In genomic region chr9:114405294-114406034, GRCh38 we compare ENCODE assay signal across 9 cellular contexts. TPM values are rescaled to one million over a fixed set of nuclear protein-coding genes. Genes with fewer than 3 reads are reported as not detected.
DNase-seq lines count a peak whose midpoint lies in the region; ATAC-seq and TF ChIP-seq lines count a peak whose summit lies in the region.
"Had no signal": no experiment of that assay in that cellular context is flagged by ENCODE, and none has a peak within 500 bp of the region (broad histone marks: within the 10 kb centered on the region; RNA-seq: fewer than 3 reads in every experiment).

No MANE protein-coding gene starts in this region.

- no peak overlapping the region for H4K8ac ChIP-seq in mesendoderm (ENCODE audit: low read depth, low read length)

- peaks cover 0 to 4% (median 0%) of the 10 kb centered on the region in 3 donors for H3K36me3 Mint-ChIP-seq in CD8-positive, alpha-beta memory T cell
- H3K36me3 Mint-ChIP-seq in activated CD8-positive, alpha-beta T cell treated with anti-CD3 and anti-CD28 coated beads for 36 hours (ENCODE audit: low read depth), result no peaks in the 10 kb centered on the region

- peak; percentile 67 to 85 (median 72) for DNase-seq in CD8-positive, alpha-beta memory T cell
- DNase-seq in NCI-H748 treated with DMSO at 0.1 percent for 48 hours (lab: John Stamatoyannopoulos, UW) (peak; percentile 67), mesendoderm (peak; percentile 90)
- peak; percentile 88 for DNase-seq in activated CD8-positive, alpha-beta T cell treated with anti-CD3 and anti-CD28 coated beads for 36 hours
- DNase-seq in effector memory CD4-positive, alpha-beta T cell, result peak; percentile 60 to 70 (median 60)
- peak; percentile 40 to 54 for DNase-seq in stimulated activated CD8-positive, alpha-beta memory T cell treated with anti-CD3 and anti-CD28 coated beads, Interleukin-7, amount 100 ng/mL, for 1 hour (ENCODE audit: low read depth in 2 of 2)

- intact Hi-C loops in activated CD8-positive, alpha-beta T cell treated with anti-CD3 and anti-CD28 coated beads for 36 hours (cut with micrococcal nuclease), result loop anchor here (2.0 to 5.0 kb wide), 3 partner anchors 47 to 247 kb away; partner anchors contain the start of gene WHRN

- no peak overlapping the region for H3K4me3 ChIP-seq in CD8-positive, alpha-beta memory T cell (ENCODE audit: low read length)
- H3K4me3 ChIP-seq in effector memory CD4-positive, alpha-beta T cell (ENCODE audit: insufficient read depth, low read depth, low read length, poor library complexity, severe bottlenecking), result no peak overlapping the region
- H3K4me3 ChIP-seq in mesendoderm (ENCODE audit: low read length), result no peak overlapping the region

- H3K36me3 ChIP-seq in CD8-positive, alpha-beta memory T cell (ENCODE audit: insufficient read depth, low read length), result no peaks in the 10 kb centered on the region
- H3K36me3 ChIP-seq in effector memory CD4-positive, alpha-beta T cell (ENCODE audit: control insufficient read depth, insufficient read depth, low read length), result no peaks in the 10 kb centered on the region
- no peaks in the 10 kb centered on the region for H3K36me3 ChIP-seq in mesendoderm (ENCODE audit: control insufficient read depth, insufficient read depth, low read length)

- H3K79me1 ChIP-seq in mesendoderm (ENCODE audit: low read length), result no peaks in the 10 kb centered on the region

- no peak overlapping the region for H4K5ac ChIP-seq in mesendoderm (ENCODE audit: low read length)

- H3K27me3 ChIP-seq in CD8-positive, alpha-beta memory T cell (ENCODE audit: insufficient read depth, low read length, poor library complexity, severe bottlenecking), result no peaks in the 10 kb centered on the region
- no peaks in the 10 kb centered on the region for H3K27me3 ChIP-seq in effector memory CD4-positive, alpha-beta T cell (replicated peaks; ENCODE audit: control insufficient read depth, insufficient read depth, low read length, poor library complexity, severe bottlenecking)
- H3K27me3 ChIP-seq in mesendoderm (ENCODE audit: insufficient read depth, low read length, poor library complexity), result no peaks in the 10 kb centered on the region

- H3K27me3 Mint-ChIP-seq in CD8-positive, alpha-beta memory T cell, result no peaks in the 10 kb centered on the region
- no peaks in the 10 kb centered on the region for H3K27me3 Mint-ChIP-seq in activated CD8-positive, alpha-beta T cell treated with anti-CD3 and anti-CD28 coated beads for 36 hours
- H3K27me3 Mint-ChIP-seq: dendritic cell treated with granulocyte-macrophage colony-stimulating factor and Interleukin-4, amounts not matched to agents 40 ng/mL and 50 ng/mL, for 4 days had no signal

- WGBS in mesendoderm (ENCODE audit: extremely low coverage, insufficient coverage, low lambda C conversion rate), result no CpG with 5 or more reads among the region's 15 CpGs

- H2BK5ac ChIP-seq in mesendoderm (ENCODE audit: low read length), result no peak overlapping the region

- H2AK5ac ChIP-seq in mesendoderm (ENCODE audit: low read length), result no peak overlapping the region

- H3K27ac Mint-ChIP-seq in CD8-positive, alpha-beta memory T cell, result peak overlapping the region in 5 of 8 donors; percentile 0 to 83 (median 20)
- H3K27ac Mint-ChIP-seq in activated CD8-positive, alpha-beta T cell treated with anti-CD3 and anti-CD28 coated beads for 36 hours, result no peak overlapping the region
- H3K27ac Mint-ChIP-seq: dendritic cell treated with granulocyte-macrophage colony-stimulating factor and Interleukin-4, amounts not matched to agents 40 ng/mL and 50 ng/mL, for 4 days had no signal

- peak overlapping the region; percentile 40 for H3K56ac ChIP-seq in mesendoderm (ENCODE audit: low read length)

- H3K4ac ChIP-seq in mesendoderm (ENCODE audit: low read depth, low read length), result no peak overlapping the region

- H3K18ac ChIP-seq in mesendoderm (ENCODE audit: low read length), result no peak overlapping the region

- no peaks in the 10 kb centered on the region for H3K9me3 ChIP-seq in CD8-positive, alpha-beta memory T cell (ENCODE audit: low read length)
- no peaks in the 10 kb centered on the region for H3K9me3 ChIP-seq in effector memory CD4-positive, alpha-beta T cell (ENCODE audit: control insufficient read depth, low read length)

- no peak overlapping the region for H3K4me2 ChIP-seq in mesendoderm (ENCODE audit: low read length)

- H3K9me3 Mint-ChIP-seq in CD8-positive, alpha-beta memory T cell, result peaks cover 0 to 2% (median 0%) of the 10 kb centered on the region in 5 donors
- no peaks in the 10 kb centered on the region for H3K9me3 Mint-ChIP-seq in activated CD8-positive, alpha-beta T cell treated with anti-CD3 and anti-CD28 coated beads for 36 hours
- H3K9me3 Mint-ChIP-seq: dendritic cell treated with granulocyte-macrophage colony-stimulating factor and Interleukin-4, amounts not matched to agents 40 ng/mL and 50 ng/mL, for 4 days had no signal

- CTCF ChIA-PET in CD8-positive, alpha-beta memory T cell (lab: Charles Lee), result interaction anchor here (0.6 to 5.3 kb wide), 57 partner anchors 8 to 604 kb away, joined by 3 to 119 read pairs (median 4); partner anchors contain the start of genes AKNA and TEX53
- CTCF ChIA-PET in activated CD8-positive, alpha-beta T cell treated with anti-CD3 and anti-CD28 coated beads for 36 hours (lab: Charles Lee), result interaction anchor here (0.6 to 13.6 kb wide), 66 partner anchors 9 to 501 kb away, joined by 3 to 249 read pairs (median 5); partner anchors contain the start of genes AKNA, ATP6V1G1, TEX48 and TEX53

- POLR2A ChIA-PET in CD8-positive, alpha-beta memory T cell (lab: Charles Lee), result interaction anchor here (0.6 to 1.6 kb wide), 4 partner anchors 18 to 248 kb away, joined by 3 to 11 read pairs (median 4); partner anchors contain the start of gene AKNA
- POLR2A ChIA-PET in activated CD8-positive, alpha-beta T cell treated with anti-CD3 and anti-CD28 coated beads for 36 hours (lab: Charles Lee), result interaction anchor here (1.1 to 1.3 kb wide), 2 partner anchors 32 to 248 kb away, joined by 3 read pairs; no protein-coding TSS in a partner anchor

- peaks cover 8% of the 10 kb centered on the region for H3K4me1 ChIP-seq in CD8-positive, alpha-beta memory T cell (ENCODE audit: insufficient read depth, low read length)
- peaks cover 7% of the 10 kb centered on the region for H3K4me1 ChIP-seq in effector memory CD4-positive, alpha-beta T cell (ENCODE audit: control insufficient read depth, insufficient read depth, low read length, poor library complexity, severe bottlenecking)
- peaks cover 2% of the 10 kb centered on the region for H3K4me1 ChIP-seq in mesendoderm (ENCODE audit: control insufficient read depth, low read depth, low read length)

- no peaks in the 10 kb centered on the region for H3K79me2 ChIP-seq in mesendoderm (ENCODE audit: control insufficient read depth, insufficient read depth, low read length)

- no peak overlapping the region for H3K23ac ChIP-seq in mesendoderm (ENCODE audit: low read length)

- peaks cover 5 to 6% (median 6%) of the 10 kb centered on the region in 3 donors for H3K4me1 Mint-ChIP-seq in CD8-positive, alpha-beta memory T cell
- peaks cover 2% of the 10 kb centered on the region for H3K4me1 Mint-ChIP-seq in activated CD8-positive, alpha-beta T cell treated with anti-CD3 and anti-CD28 coated beads for 36 hours (ENCODE audit: low read depth)

- ATAC-seq in GM19351 (IDR thresholded peaks at IDR 0.05; ENCODE audit: unreplicated experiment) (peak; percentile 95), HG03432 (IDR thresholded peaks at IDR 0.05; ENCODE audit: unreplicated experiment) (peak; percentile 89)
- peak; percentile 98 for ATAC-seq in activated CD8-positive, alpha-beta T cell treated with anti-CD3 and anti-CD28 coated beads for 36 hours

- peak; percentile 87 for TF ChIP-seq CTCF in activated CD8-positive, alpha-beta T cell treated with anti-CD3 and anti-CD28 coated beads for 36 hours (IDR thresholded peaks at IDR 0.05)

- no peak overlapping the region for H3K4me3 Mint-ChIP-seq in CD8-positive, alpha-beta memory T cell
- no peak overlapping the region for H3K4me3 Mint-ChIP-seq in activated CD8-positive, alpha-beta T cell treated with anti-CD3 and anti-CD28 coated beads for 36 hours
- H3K4me3 Mint-ChIP-seq: dendritic cell treated with granulocyte-macrophage colony-stimulating factor and Interleukin-4, amounts not matched to agents 40 ng/mL and 50 ng/mL, for 4 days had no signal

- no peak overlapping the region for H3K27ac ChIP-seq in CD8-positive, alpha-beta memory T cell (ENCODE audit: low read depth, low read length)
- no peak overlapping the region for H3K27ac ChIP-seq in effector memory CD4-positive, alpha-beta T cell (ENCODE audit: insufficient read depth, low read length, poor library complexity, severe bottlenecking)
- H3K27ac ChIP-seq in mesendoderm (ENCODE audit: low read depth, low read length), result no peak overlapping the region

- H3K9ac ChIP-seq in mesendoderm (ENCODE audit: low read length), result peak overlapping the region; percentile 6

- H2BK120ac ChIP-seq in mesendoderm (ENCODE audit: low read depth, low read length), result no peak overlapping the region

- H2BK15ac ChIP-seq in mesendoderm (replicated peaks; ENCODE audit: low read depth), result no peak overlapping the region

RNA-seq across cellular contexts. Expression of gene AKNA, which starts 17.7 kb away (rescaled TPM):
- 100 to 1,000 TPM; 126 TPM for total RNA-seq in CD8-positive, alpha-beta memory T cell
- 45.6 TPM for polyA plus RNA-seq in CD8-positive, alpha-beta memory T cell
- total RNA-seq in activated CD8-positive, alpha-beta T cell treated with anti-CD3 and anti-CD28 coated beads for 36 hours, result 100 to 1,000 TPM; 166 to 167 TPM
- 9.6 TPM for polyA plus RNA-seq in mesendoderm (2013, experiment 1 of 2)
- 10.0 TPM for polyA plus RNA-seq in mesendoderm (2013, experiment 2 of 2)
